1 cellular context compared by ENCODE assay signal in genomic region chr17:82065638-82066303, GRCh38.
TF ChIP-seq lines count a peak whose summit lies in the region.

Gene DUS1L, minus strand, starts transcription at chr17:82065804. Its CDS starts 745 bp downstream, at chr17:82065059.

TF ChIP-seq in GM12878, 131 proteins besides CTCF, POLR2A, EP300 and RAD21 (continued from another document):
- TF ChIP-seq, protein P1, sequence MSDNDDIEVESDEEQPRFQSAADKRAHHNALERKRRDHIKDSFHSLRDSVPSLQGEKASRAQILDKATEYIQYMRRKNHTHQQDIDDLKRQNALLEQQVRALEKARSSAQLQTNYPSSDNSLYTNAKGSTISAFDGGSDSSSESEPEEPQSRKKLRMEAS (IDR thresholded peaks at IDR 0.05; ENCODE audit: low read depth, low read length) = peak; percentile 70; the same call in 1 of the 2 replicates
- TF ChIP-seq ZNF384 (IDR thresholded peaks at IDR 0.05; ENCODE audit: borderline replicate concordance, low read depth, low read length) = no peak
- peak; percentile 94 for TF ChIP-seq IKZF1 (conservative IDR thresholded peaks at IDR 0.05)
- peak; percentile 31; the same call in 1 of the 2 replicates for TF ChIP-seq RFX5 (IDR thresholded peaks at IDR 0.05; ENCODE audit: low read depth, low read length)
- TF ChIP-seq MYC (IDR thresholded peaks at IDR 0.05; ENCODE audit: insufficient read depth, insufficient read length, insufficient replicate concordance, low read length, severe bottlenecking) = no peak
- TF ChIP-seq ZZZ3 (IDR thresholded peaks at IDR 0.05; ENCODE audit: control insufficient read depth, insufficient read length, low read depth) = peak; percentile 73
- TF ChIP-seq SPI1 (IDR thresholded peaks at IDR 0.05; ENCODE audit: borderline replicate concordance, insufficient read depth, low read depth, low read length) = no peak
- TF ChIP-seq, protein P2, sequence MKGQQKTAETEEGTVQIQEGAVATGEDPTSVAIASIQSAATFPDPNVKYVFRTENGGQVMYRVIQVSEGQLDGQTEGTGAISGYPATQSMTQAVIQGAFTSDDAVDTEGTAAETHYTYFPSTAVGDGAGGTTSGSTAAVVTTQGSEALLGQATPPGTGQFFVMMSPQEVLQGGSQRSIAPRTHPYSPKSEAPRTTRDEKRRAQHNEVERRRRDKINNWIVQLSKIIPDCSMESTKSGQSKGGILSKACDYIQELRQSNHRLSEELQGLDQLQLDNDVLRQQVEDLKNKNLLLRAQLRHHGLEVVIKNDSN (IDR thresholded peaks at IDR 0.05; ENCODE audit: borderline replicate concordance, extremely low read length, insufficient read depth, low read depth, low read length) = peak; percentile 41
- TF ChIP-seq RELA (IDR thresholded peaks at IDR 0.05; ENCODE audit: borderline replicate concordance, partially characterized antibody) = peak; percentile 81
- TF ChIP-seq POU2F2 (IDR thresholded peaks at IDR 0.05; ENCODE audit: borderline replicate concordance, low read depth, low read length) = peak; percentile 87; the same call in 2 of the 3 replicates
- TF ChIP-seq ZNF622 (IDR thresholded peaks at IDR 0.05) = no peak
